10 cellular contexts compared by ENCODE assay signal in the genomic region with DNA sequence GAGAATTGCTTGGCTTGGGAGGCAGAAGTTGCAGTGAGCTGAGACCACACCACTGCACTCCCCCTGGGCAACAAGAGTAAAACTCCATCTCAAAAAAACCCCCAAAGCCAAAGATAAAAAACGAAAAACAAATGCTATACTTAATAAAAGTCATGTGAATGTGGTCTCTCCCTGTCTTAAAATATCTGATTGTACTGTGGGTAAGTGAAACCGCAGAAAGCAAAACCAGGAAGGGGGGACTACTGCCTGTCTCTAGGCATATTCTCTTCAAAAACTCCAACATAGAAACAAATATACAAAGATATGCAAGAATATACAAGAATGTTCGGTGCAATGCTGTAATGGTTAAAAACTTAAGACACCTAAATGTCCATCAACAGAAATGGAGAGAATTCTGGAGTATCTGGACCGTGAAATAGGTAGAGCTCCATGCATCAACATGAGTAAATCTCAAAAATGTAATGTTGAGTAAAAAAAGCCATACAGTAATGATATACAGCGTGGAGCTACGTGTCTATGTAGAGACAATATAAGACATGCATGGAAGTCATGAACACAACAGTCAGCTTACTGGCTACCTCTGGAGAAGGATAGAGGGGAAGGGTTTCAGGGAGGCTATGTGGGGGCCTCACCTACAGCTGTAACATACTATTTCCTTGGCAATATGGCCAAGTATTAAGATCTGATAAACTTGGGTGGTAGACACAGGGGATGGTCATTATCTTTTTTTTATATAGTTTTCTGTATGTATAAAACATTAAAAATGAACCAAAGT. TPM values are rescaled to one million over a fixed set of nuclear protein-coding genes. Genes with fewer than 3 reads are reported as not detected.
A peak's percentile ranks its signal among the peaks of the same experiment; 100 is the strongest.
DNase-seq lines count a peak whose midpoint lies in the region; ATAC-seq and TF ChIP-seq lines count a peak whose summit lies in the region.
"Had no signal": no experiment of that assay in that cellular context is flagged by ENCODE, and none has a peak within 500 bp of the region (broad histone marks: within the 10 kb centered on the region; RNA-seq: fewer than 3 reads in every experiment).

No MANE protein-coding gene starts in this region.

- H3K79me2 ChIP-seq in neural cell (replicated peaks; ENCODE audit: insufficient read depth, low read length), result peaks cover 32% of the 10 kb centered on the region

- POLR2A ChIA-PET in CD4-positive, alpha-beta memory T cell (lab: Charles Lee; ENCODE audit: partially characterized antibody), result interaction anchor here (0.9 to 3.7 kb wide), 6 partner anchors 22 to 95 kb away, joined by 3 to 26 read pairs (median 4); a partner anchor contains a TSS

- CTCF ChIA-PET in CD4-positive, alpha-beta memory T cell (lab: Charles Lee; ENCODE audit: partially characterized antibody), result interaction anchor here (1.2 to 1.6 kb wide), 3 partner anchors 22 to 52 kb away, joined by 3 to 4 read pairs (median 3); a partner anchor contains a TSS

- TF ChIP-seq RAD21 in neural cell (conservative IDR thresholded peaks at IDR 0.05), result no peak

- no peak for ATAC-seq in GM21360 (IDR thresholded peaks at IDR 0.05; ENCODE audit: unreplicated experiment)

- H3K4me3 Mint-ChIP-seq in CD4-positive, alpha-beta memory T cell, result peak overlapping the region; percentile 98 to 100 (median 100)
- H3K4me3 Mint-ChIP-seq in dendritic cell treated with granulocyte-macrophage colony-stimulating factor and Interleukin-4, amounts not matched to agents 40 ng/mL and 50 ng/mL, for 4 days, result peak overlapping the region; percentile 96

- H3K9me2 ChIP-seq in neural cell (ENCODE audit: insufficient read depth, low read length), result no peaks in the 10 kb centered on the region

- intact Hi-C loops in CD4-positive, alpha-beta memory T cell (cut with micrococcal nuclease), result no loop called here
- intact Hi-C loops in dendritic cell treated with granulocyte-macrophage colony-stimulating factor and Interleukin-4, amounts not matched to agents 40 ng/mL and 50 ng/mL, for 4 days (cut with micrococcal nuclease), result no loop called here
- intact Hi-C loops in posterior vena cava (cut with DNase I), result no loop called here

- peak in 1 of 5 donors; percentile 22 for DNase-seq in CD4-positive, alpha-beta memory T cell
- peak; percentile 53 for DNase-seq in MV-4-11 (lab: John Stamatoyannopoulos, UW)
- DNase-seq in germinal center (ENCODE audit: low spot score), result no peak
- no peak for DNase-seq in NCI-H748 (lab: John Stamatoyannopoulos, UW; ENCODE audit: unreplicated experiment)
- no peak for DNase-seq in posterior vena cava (ENCODE audit: low spot score)
- DNase-seq: KG1; stimulated activated CD4-positive, alpha-beta T cell treated with anti-CD3 and anti-CD28 coated beads, Interleukin-15, amount 100 ng/mL, for 24 hours had no signal

- peaks cover 6 to 12% of the 10 kb centered on the region in 2 donors for H3K9me3 ChIP-seq in CD4-positive, alpha-beta memory T cell (ENCODE audit: control insufficient read depth in 1 of 2, low read length in 2 of 2)
- no peaks in the 10 kb centered on the region for H3K9me3 ChIP-seq in neural cell (ENCODE audit: low read length)

- peaks cover 34 to 47% of the 10 kb centered on the region in 2 donors for H3K36me3 Mint-ChIP-seq in CD4-positive, alpha-beta memory T cell
- H3K36me3 Mint-ChIP-seq in dendritic cell treated with granulocyte-macrophage colony-stimulating factor and Interleukin-4, amounts not matched to agents 40 ng/mL and 50 ng/mL, for 4 days (ENCODE audit: low read depth), result peaks cover 74% of the 10 kb centered on the region

- H3K27me3 ChIP-seq in CD4-positive, alpha-beta memory T cell (ENCODE audit: insufficient read depth, low read length), result no peaks in the 10 kb centered on the region
- no peaks in the 10 kb centered on the region for H3K27me3 ChIP-seq in neural cell (ENCODE audit: insufficient read depth, low read depth, low read length)

- no peaks in the 10 kb centered on the region for H3K27me3 Mint-ChIP-seq in CD4-positive, alpha-beta memory T cell
- H3K27me3 Mint-ChIP-seq in dendritic cell treated with granulocyte-macrophage colony-stimulating factor and Interleukin-4, amounts not matched to agents 40 ng/mL and 50 ng/mL, for 4 days, result no peaks in the 10 kb centered on the region

- TF ChIP-seq CTCF in neural cell (IDR thresholded peaks at IDR 0.05; ENCODE audit: poor library complexity, severe bottlenecking), result no peak

- peak overlapping the region; percentile 71 to 98 for H3K4me3 ChIP-seq in CD4-positive, alpha-beta memory T cell (ENCODE audit: low read length in 2 of 2)
- peak overlapping the region; percentile 93 for H3K4me3 ChIP-seq in neural cell (ENCODE audit: low read length)

- no peaks in the 10 kb centered on the region for H4K20me1 ChIP-seq in neural cell (ENCODE audit: insufficient read depth)

- peaks cover 33% of the 10 kb centered on the region for H3K36me3 ChIP-seq in CD4-positive, alpha-beta memory T cell (ENCODE audit: insufficient read depth, low read length)
- peaks cover 10% of the 10 kb centered on the region for H3K36me3 ChIP-seq in neural cell (ENCODE audit: insufficient read depth, low read length)

- H3K9me3 Mint-ChIP-seq in CD4-positive, alpha-beta memory T cell, result peaks cover 0 to 16% (median 13%) of the 10 kb centered on the region in 8 donors
- H3K9me3 Mint-ChIP-seq in dendritic cell treated with granulocyte-macrophage colony-stimulating factor and Interleukin-4, amounts not matched to agents 40 ng/mL and 50 ng/mL, for 4 days, result peaks cover 16% of the 10 kb centered on the region

- no peak for TF ChIP-seq EP300 in neural cell (conservative IDR thresholded peaks at IDR 0.05; ENCODE audit: poor library complexity, severe bottlenecking)

- H3K4me2 ChIP-seq in neural cell (ENCODE audit: low read length), result peak overlapping the region; percentile 65

- no peak overlapping the region for H2AFZ ChIP-seq in neural cell (ENCODE audit: low read depth, low read length)

- H3K4me1 Mint-ChIP-seq in CD4-positive, alpha-beta memory T cell, result peaks cover 17 to 42% (median 29%) of the 10 kb centered on the region in 4 donors
- H3K4me1 Mint-ChIP-seq in dendritic cell treated with granulocyte-macrophage colony-stimulating factor and Interleukin-4, amounts not matched to agents 40 ng/mL and 50 ng/mL, for 4 days (ENCODE audit: low read depth), result peaks cover 14% of the 10 kb centered on the region

- no peaks in the 10 kb centered on the region for H3F3A ChIP-seq in neural cell (ENCODE audit: insufficient read depth, low read length, poor library complexity, severe bottlenecking)

- H3K27ac ChIP-seq in CD4-positive, alpha-beta memory T cell (ENCODE audit: low read depth, low read length), result peak overlapping the region; percentile 96
- no peak overlapping the region for H3K27ac ChIP-seq in neural cell (ENCODE audit: low read length)

- H3K9ac ChIP-seq in neural cell (ENCODE audit: low read length), result no peak overlapping the region

- peaks cover 24% of the 10 kb centered on the region for H3K4me1 ChIP-seq in CD4-positive, alpha-beta memory T cell (ENCODE audit: insufficient read depth, low read length)

- peak overlapping the region; percentile 80 to 100 (median 96) for H3K27ac Mint-ChIP-seq in CD4-positive, alpha-beta memory T cell
- peak overlapping the region; percentile 95 for H3K27ac Mint-ChIP-seq in dendritic cell treated with granulocyte-macrophage colony-stimulating factor and Interleukin-4, amounts not matched to agents 40 ng/mL and 50 ng/mL, for 4 days

TF ChIP-seq in neural cell, 6 proteins besides CTCF, POLR2A, EP300 and RAD21 (continues in another document):
- no peak for TF ChIP-seq TAF1 (IDR thresholded peaks at IDR 0.05; ENCODE audit: low read depth)
- no peak for TF ChIP-seq MXI1 (conservative IDR thresholded peaks at IDR 0.05; ENCODE audit: poor library complexity, severe bottlenecking)

RNA-seq across cellular contexts. Expression of a gene that starts 2.1 kb away (rescaled TPM):
- 10 to 100 TPM; 85.7 to 88.6 TPM for total RNA-seq in CD4-positive, alpha-beta memory T cell
- polyA plus RNA-seq in CD4-positive, alpha-beta memory T cell, result 10 to 100 TPM; 64.5 to 85.6 TPM
- polyA plus RNA-seq in neural cell, result 9.5 and 11.2 TPM in 2 replicates
- 39.8 and 47.5 TPM in 2 replicates for polyA minus RNA-seq in neural cell
- 10 to 100 TPM; 17.5 to 20.0 TPM for total RNA-seq in posterior vena cava

RNA-seq across cellular contexts. Expression of a gene that starts 6.5 kb away (rescaled TPM):
- total RNA-seq in CD4-positive, alpha-beta memory T cell, result 1 to 10 TPM; 8.8 to 9.3 TPM
- 1 to 10 TPM; 2.5 to 7.0 TPM for polyA plus RNA-seq in CD4-positive, alpha-beta memory T cell
- 18.6 and 21.8 TPM in 2 replicates for polyA plus RNA-seq in neural cell
- 40.7 and 42.4 TPM in 2 replicates for polyA minus RNA-seq in neural cell
- total RNA-seq in posterior vena cava, result 1 to 10 TPM; 5.9 to 7.0 TPM

RNA-seq across cellular contexts. Expression of a gene that starts 25.3 kb away (rescaled TPM):
- 10 to 100 TPM; 20.8 to 21.2 TPM for total RNA-seq in CD4-positive, alpha-beta memory T cell
- polyA plus RNA-seq in CD4-positive, alpha-beta memory T cell, result 1 to 10 TPM; 7.6 to 8.2 TPM
- polyA plus RNA-seq in neural cell, result 49.9 and 59.8 TPM in 2 replicates
- 37.5 and 38.3 TPM in 2 replicates for polyA minus RNA-seq in neural cell
- total RNA-seq in posterior vena cava, result 1 to 10 TPM; 8.0 to 9.8 TPM

RNA-seq across cellular contexts. Expression of a gene that starts 32.0 kb away (rescaled TPM):
- 100 to 1,000 TPM; 155 to 160 TPM for total RNA-seq in CD4-positive, alpha-beta memory T cell
- polyA plus RNA-seq in CD4-positive, alpha-beta memory T cell, result 100 to 1,000 TPM; 371 to 438 TPM
- 1,790 and 1,998 TPM in 2 replicates for polyA plus RNA-seq in neural cell
- 334 and 602 TPM in 2 replicates for polyA minus RNA-seq in neural cell
- 100 to 1,000 TPM; 143 to 200 TPM for total RNA-seq in posterior vena cava

RNA-seq across cellular contexts. Expression of a gene that starts 54.0 kb away (rescaled TPM):
- total RNA-seq in CD4-positive, alpha-beta memory T cell, result 10 to 100 TPM; 12.9 to 13.0 TPM
- polyA plus RNA-seq in CD4-positive, alpha-beta memory T cell, result 1 to 10 TPM; 1.6 to 5.9 TPM
- 21.7 and 24.0 TPM in 2 replicates for polyA plus RNA-seq in neural cell
- 29.2 and 30.3 TPM in 2 replicates for polyA minus RNA-seq in neural cell
- total RNA-seq in posterior vena cava, result 1 to 10 TPM; 3.2 to 5.4 TPM

Comparison
In these comparisons a context has a peak if more than half of its experiments do, and no peak if none do; other contexts are left out.
1. RNA of a gene that starts 2.1 kb away (total RNA-seq): 85.7 to 88.6 TPM in CD4-positive, alpha-beta memory T cell; 17.5 to 20.0 TPM in posterior vena cava; every median in the first group is over 4 times any median in the second.